In genomic region chr19:6530385-6531162, GRCh38 we compare ENCODE assay signal across 8 cellular contexts. TPM values are rescaled to one million over a fixed set of nuclear protein-coding genes. Genes with fewer than 3 reads are reported as not detected.
DNase-seq lines count a peak whose midpoint lies in the region; ATAC-seq and TF ChIP-seq lines count a peak whose summit lies in the region.

Gene TNFSF9 (plus strand): TSS chr19:6531026. CDS start chr19:6531037, 11 bp downstream.

- peak within 1 kb of the TSS; percentile 77 to 97 (median 90) for H3K4me3 Mint-ChIP-seq in IgD-negative memory B cell
- H3K4me3 Mint-ChIP-seq in activated naive CD4-positive, alpha-beta T cell treated with anti-CD3 and anti-CD28 coated beads, Interleukin-2, amount 10 ng/mL, durations not matched to agents 7 days and 5 days, result peak within 1 kb of the TSS; percentile 69

- H3K36me3 ChIP-seq in SK-N-MC (ENCODE audit: insufficient read depth, low read length), result peaks cover 10% of the 10 kb centered on the region
- no peaks in the 10 kb centered on the region for H3K36me3 ChIP-seq in gastroesophageal sphincter

- CTCF ChIA-PET in activated naive CD4-positive, alpha-beta T cell treated with anti-CD3 and anti-CD28 coated beads, Interleukin-2, amount 10 ng/mL, durations not matched to agents 7 days and 5 days (lab: Charles Lee), result no interaction called here

- WGBS in gastroesophageal sphincter (ENCODE audit: low coverage in 1 of 2), 2 donors, result 0% methylated on average over 8 to 25 of the region's 44 CpGs

- peak; percentile 96 for DNase-seq in AG08396 (ENCODE audit: low spot score)
- peak; percentile 72 for DNase-seq in SK-N-MC (ENCODE audit: low read depth, low spot score)
- DNase-seq in activated naive CD4-positive, alpha-beta T cell treated with anti-CD3 and anti-CD28 coated beads, Interleukin-2, amount 10 ng/mL, durations not matched to agents 7 days and 5 days, result peak; percentile 87
- peak; percentile 26 for DNase-seq in non-pigmented ciliary epithelial cell (ENCODE audit: low read depth)
- DNase-seq in substantia nigra (lab: John Stamatoyannopoulos, UW), result peak; percentile 41 to 98 (median 85)

- H3K27me3 Mint-ChIP-seq in IgD-negative memory B cell, result peaks cover 19% of the 10 kb centered on the region
- H3K27me3 Mint-ChIP-seq in activated naive CD4-positive, alpha-beta T cell treated with anti-CD3 and anti-CD28 coated beads, Interleukin-2, amount 10 ng/mL, durations not matched to agents 7 days and 5 days, result peaks cover 78% of the 10 kb centered on the region

- H3K4me1 ChIP-seq in gastroesophageal sphincter, result peaks cover 0 to 39% (median 9%) of the 10 kb centered on the region in 3 donors

- H3K9me3 ChIP-seq in SK-N-MC (ENCODE audit: low read depth, low read length) (no peaks in the 10 kb centered on the region), gastroesophageal sphincter (no peaks in the 10 kb centered on the region)

- H3K27ac ChIP-seq in SK-N-MC (peak within 1 kb of the TSS; percentile 87), gastroesophageal sphincter (peak within 1 kb of the TSS in 3 of 4 donors; percentile 55 to 80 (median 60)), substantia nigra (ENCODE audit: low read depth, low read length, poor library complexity, severe bottlenecking) (peak within 1 kb of the TSS; percentile 86)

- peaks cover 45% of the 10 kb centered on the region for H3K27me3 ChIP-seq in gastroesophageal sphincter

- H3K4me1 Mint-ChIP-seq in IgD-negative memory B cell, result peaks cover 33 to 44% (median 43%) of the 10 kb centered on the region in 3 donors
- H3K4me1 Mint-ChIP-seq in activated naive CD4-positive, alpha-beta T cell treated with anti-CD3 and anti-CD28 coated beads, Interleukin-2, amount 10 ng/mL, durations not matched to agents 7 days and 5 days, result peaks cover 35% of the 10 kb centered on the region

- H3K36me3 Mint-ChIP-seq in IgD-negative memory B cell, result no peaks in the 10 kb centered on the region
- H3K36me3 Mint-ChIP-seq in activated naive CD4-positive, alpha-beta T cell treated with anti-CD3 and anti-CD28 coated beads, Interleukin-2, amount 10 ng/mL, durations not matched to agents 7 days and 5 days, result no peaks in the 10 kb centered on the region

- H3K27ac Mint-ChIP-seq in IgD-negative memory B cell, result peak within 1 kb of the TSS; percentile 83 to 94 (median 93)
- H3K27ac Mint-ChIP-seq in activated naive CD4-positive, alpha-beta T cell treated with anti-CD3 and anti-CD28 coated beads, Interleukin-2, amount 10 ng/mL, durations not matched to agents 7 days and 5 days, result no peak within 1 kb of the TSS

- ATAC-seq in GM19035 (IDR thresholded peaks at IDR 0.05; ENCODE audit: unreplicated experiment), result peak; percentile 38
- ATAC-seq in gastroesophageal sphincter, result peak; percentile 92

- TF ChIP-seq EP300 in gastroesophageal sphincter (IDR thresholded peaks at IDR 0.05), result no peak

- H3K9ac ChIP-seq in SK-N-MC (ENCODE audit: insufficient read length), result peak within 1 kb of the TSS; percentile 93

- H3K4me3 ChIP-seq in SK-N-MC, result peak within 1 kb of the TSS; percentile 92
- peak within 1 kb of the TSS; percentile 41 to 58 for H3K4me3 ChIP-seq in gastroesophageal sphincter

- TF ChIP-seq POLR2A in gastroesophageal sphincter (IDR thresholded peaks at IDR 0.05), result peak; percentile 49 to 54

- TF ChIP-seq CTCF in gastroesophageal sphincter (IDR thresholded peaks at IDR 0.05), result no peak

- peaks cover 0 to 1% (median 0%) of the 10 kb centered on the region in 3 donors for H3K9me3 Mint-ChIP-seq in IgD-negative memory B cell
- no peaks in the 10 kb centered on the region for H3K9me3 Mint-ChIP-seq in activated naive CD4-positive, alpha-beta T cell treated with anti-CD3 and anti-CD28 coated beads, Interleukin-2, amount 10 ng/mL, durations not matched to agents 7 days and 5 days

RNA-seq across cellular contexts. Expression of gene TNFSF9, which starts in this region (rescaled TPM):
- polyA plus RNA-seq in IgD-negative memory B cell, result 14.7 TPM
- under 1 TPM in 2 of 4 donors, not detected in 2; 0.17 to 0.27 TPM for total RNA-seq in gastroesophageal sphincter

Comparison
In these comparisons a context has a peak if more than half of its experiments do, and no peak if none do; other contexts are left out.
1. Peak in every context shown above with its lines: DNase-seq, ATAC-seq, H3K4me3 ChIP-seq and H3K27ac ChIP-seq.
2. Peak in ATAC-seq, H3K4me3 ChIP-seq and H3K27ac ChIP-seq in gastroesophageal sphincter; RNA of the gene not detected or under 1 TPM.
3. DNase-seq: peak in every context shown above with its lines; median percentile 96 in AG08396; 87 in activated naive CD4-positive, alpha-beta T cell treated with anti-CD3 and anti-CD28 coated beads, Interleukin-2, amount 10 ng/mL, durations not matched to agents 7 days and 5 days; 85 in substantia nigra; 72 in SK-N-MC; 26 in non-pigmented ciliary epithelial cell.